ENCODE assay signal across 25 cellular contexts in genomic region chr3:147049305-147049704, GRCh38.
"Had no signal": no experiment of that assay in that cellular context is flagged by ENCODE, and none has a peak within 500 bp of the region (broad histone marks: within the 10 kb centered on the region; RNA-seq: fewer than 3 reads in every experiment).

No MANE protein-coding gene starts in this region.

- H3K9me3 ChIP-seq: body of pancreas, gastroesophageal sphincter, prostate gland, transverse colon, uterus had no signal

- H3K27ac ChIP-seq: body of pancreas, esophagus muscularis mucosa, gastroesophageal sphincter, heart left ventricle, prostate gland, transverse colon, uterus had no signal

- H3K27me3 ChIP-seq: body of pancreas, esophagus muscularis mucosa, gastroesophageal sphincter, heart left ventricle, transverse colon, uterus had no signal

- H3K36me3 Mint-ChIP-seq: memory B cell; stimulated activated naive B cell treated with anti-CD40 and anti-IgM and Interleukin-4, amounts not matched to agents 10 μg/mL and 1 μg/mL and 100 μg/mL, for 72 hours had no signal

- H3K36me3 ChIP-seq: esophagus muscularis mucosa, gastroesophageal sphincter, prostate gland, transverse colon, uterus had no signal

- H3K4me1 Mint-ChIP-seq: activated naive CD8-positive, alpha-beta T cell treated with anti-CD3 and anti-CD28 coated beads, Interleukin-2, amount 50 U/mL, for 24 hours; memory B cell; stimulated activated naive B cell treated with anti-CD40 and anti-IgM and Interleukin-4, amounts not matched to agents 10 μg/mL and 1 μg/mL and 100 μg/mL, for 72 hours had no signal

- H3K4me3 Mint-ChIP-seq: activated naive CD8-positive, alpha-beta T cell treated with anti-CD3 and anti-CD28 coated beads, Interleukin-2, amount 50 U/mL, for 24 hours; activated T-cell treated with anti-CD3 and anti-CD28 coated beads, Interleukin-2, amount 50 U/mL, for 72 hours; memory B cell; stimulated activated naive B cell treated with anti-CD40 and anti-IgM and Interleukin-4, amounts not matched to agents 10 μg/mL and 1 μg/mL and 100 μg/mL, for 72 hours; T-helper 1 cell treated with Interleukin-12 subunit alpha and Interleukin-12 subunit beta and Interleukin-4 antibody, amounts not matched to agents 30 μg/mL and 1 μg/mL, for 36 hours had no signal

- ATAC-seq: activated naive CD8-positive, alpha-beta T cell treated with anti-CD3 and anti-CD28 coated beads, Interleukin-2, amount 50 U/mL, for 24 hours; activated T-cell treated with anti-CD3 and anti-CD28 coated beads, Interleukin-2, amount 50 U/mL, for 72 hours; body of pancreas; gastroesophageal sphincter; heart left ventricle; left colon; stimulated activated naive B cell treated with anti-CD40 and anti-IgM and Interleukin-4, amounts not matched to agents 10 μg/mL and 1 μg/mL and 100 μg/mL, for 72 hours had no signal

- FAIRE-seq: endothelial cell of umbilical vein had no signal

- DNase-seq: activated CD4-positive, alpha-beta T cell treated with anti-CD3 and anti-CD28 coated beads for 4 hours; activated CD4-positive, alpha-beta T cell treated with anti-CD3 and anti-CD28 coated beads, Interleukin-2, amount 50 U/mL, for 48 hours; activated CD4-positive, CD25-positive, alpha-beta regulatory T cell; activated effector memory CD4-positive, alpha-beta T cell treated with anti-CD3 and anti-CD28 coated beads, Interleukin-2, amount 50 U/mL, for 16 hours; activated naive CD4-positive, alpha-beta T cell treated with anti-CD3 and anti-CD28 coated beads, Interleukin-2, amount 50 U/mL, for 16 hours; activated naive CD8-positive, alpha-beta T cell treated with anti-CD3 and anti-CD28 coated beads, Interleukin-2, amount 50 U/mL, for 24 hours; activated T-cell treated with anti-CD3 and anti-CD28 coated beads, Interleukin-2, amount 50 U/mL, for 72 hours; body of pancreas; dermis blood vessel endothelial cell; effector CD8-positive, alpha-beta T cell; heart left ventricle; islet precursor cell; left colon; stimulated activated CD4-positive, alpha-beta T cell treated with anti-CD3 and anti-CD28 coated beads, Interleukin-2, amount 100 ng/mL, for 48 hours; stimulated activated CD8-positive, alpha-beta memory T cell treated with anti-CD3 and anti-CD28 coated beads, Interleukin-4, amount 100 ng/mL, for 48 hours; stimulated activated naive B cell treated with anti-CD40 and anti-IgM and Interleukin-4, amounts not matched to agents 10 μg/mL and 1 μg/mL and 100 μg/mL, for 72 hours; T1000; transverse colon; uterus had no signal

- H3K27me3 Mint-ChIP-seq: activated naive CD8-positive, alpha-beta T cell treated with anti-CD3 and anti-CD28 coated beads, Interleukin-2, amount 50 U/mL, for 24 hours; memory B cell; stimulated activated naive B cell treated with anti-CD40 and anti-IgM and Interleukin-4, amounts not matched to agents 10 μg/mL and 1 μg/mL and 100 μg/mL, for 72 hours had no signal

- H3K27ac Mint-ChIP-seq: activated naive CD8-positive, alpha-beta T cell treated with anti-CD3 and anti-CD28 coated beads, Interleukin-2, amount 50 U/mL, for 24 hours; activated T-cell treated with anti-CD3 and anti-CD28 coated beads, Interleukin-2, amount 50 U/mL, for 72 hours; memory B cell; stimulated activated naive B cell treated with anti-CD40 and anti-IgM and Interleukin-4, amounts not matched to agents 10 μg/mL and 1 μg/mL and 100 μg/mL, for 72 hours; T-helper 1 cell treated with Interleukin-12 subunit alpha and Interleukin-12 subunit beta and Interleukin-4 antibody, amounts not matched to agents 30 μg/mL and 1 μg/mL, for 36 hours had no signal

- H3K4me3 ChIP-seq: body of pancreas, esophagus muscularis mucosa, gastroesophageal sphincter, heart left ventricle, prostate gland, transverse colon, uterus had no signal

- H3K4me1 ChIP-seq: esophagus muscularis mucosa, gastroesophageal sphincter, heart left ventricle, prostate gland, transverse colon, uterus had no signal
